In genomic region chr6:71287038-71287437, GRCh38 we compare ENCODE assay signal across 8 cellular contexts. TPM values are rescaled to one million over a fixed set of nuclear protein-coding genes. Genes with fewer than 3 reads are reported as not detected.
A peak's percentile ranks its signal among the peaks of the same experiment; 100 is the strongest.
DNase-seq lines count a peak whose midpoint lies in the region; ATAC-seq lines count a peak whose summit lies in the region.

No MANE protein-coding gene starts in this region.

- no peak overlapping the region for H2AFZ ChIP-seq in Karpas-422 (ENCODE audit: low read length)

- H4K20me1 ChIP-seq in Karpas-422 (ENCODE audit: insufficient read depth, low read depth, low read length), result peaks cover 8% of the 10 kb centered on the region; the same call in 1 of the 2 replicates

- H3K36me3 ChIP-seq in Karpas-422 (ENCODE audit: insufficient read depth, low read length), result peaks cover 4% of the 10 kb centered on the region; the same call in 1 of the 2 replicates
- no peaks in the 10 kb centered on the region for H3K36me3 ChIP-seq in adipocyte (ENCODE audit: control insufficient read depth, insufficient read depth, low read length, severe bottlenecking)
- no peaks in the 10 kb centered on the region for H3K36me3 ChIP-seq in mucosa of rectum (ENCODE audit: control insufficient read depth in 2 of 2, insufficient read depth in 2 of 2, low read length in 2 of 2)

- no peaks in the 10 kb centered on the region for H3K9me2 ChIP-seq in Karpas-422 (replicated peaks; ENCODE audit: insufficient read depth, low read length)

- no peak for ATAC-seq in HG03095 (IDR thresholded peaks at IDR 0.05; ENCODE audit: unreplicated experiment)

- H3K27ac ChIP-seq in Karpas-422 (ENCODE audit: low read length) (peak overlapping the region; percentile 99), mucosa of rectum (ENCODE audit: low read depth in 2 of 2, low read length in 2 of 2) (peak overlapping the region; percentile 82 to 89)

- H3K4me3 ChIP-seq in Karpas-422 (ENCODE audit: low read length) (peak overlapping the region; percentile 72), adipocyte (ENCODE audit: low read length) (peak overlapping the region; percentile 87), mucosa of rectum (ENCODE audit: low read length in 2 of 2) (peak overlapping the region in 1 of 2 donors; percentile 41)

- H3K9me3 ChIP-seq in Karpas-422 (ENCODE audit: low read length) (no peaks in the 10 kb centered on the region), adipocyte (ENCODE audit: control insufficient read depth, low read length) (no peaks in the 10 kb centered on the region), mucosa of rectum (ENCODE audit: control insufficient read depth in 2 of 2, low read length in 2 of 2) (no peaks in the 10 kb centered on the region)

- H3K4me2 ChIP-seq in Karpas-422 (ENCODE audit: low read depth, low read length, poor library complexity, severe bottlenecking), result peak overlapping the region; percentile 91

- H3K4me1 ChIP-seq in Karpas-422 (ENCODE audit: low read length), result peaks cover 67% of the 10 kb centered on the region
- peaks cover 42% of the 10 kb centered on the region for H3K4me1 ChIP-seq in adipocyte (ENCODE audit: control insufficient read depth, insufficient read depth, low read length)
- peaks cover 7% of the 10 kb centered on the region in 2 donors for H3K4me1 ChIP-seq in mucosa of rectum (ENCODE audit: control insufficient read depth in 2 of 2, insufficient read depth in 2 of 2, low read length in 2 of 2)

- intact Hi-C loops in posterior cingulate gyrus (cut with DNase I), result no loop called here

- no peaks in the 10 kb centered on the region for H3K27me3 ChIP-seq in Karpas-422 (ENCODE audit: low read length)
- H3K27me3 ChIP-seq in adipocyte (replicated peaks; ENCODE audit: control insufficient read depth, insufficient read depth, low read length), result no peaks in the 10 kb centered on the region
- no peaks in the 10 kb centered on the region for H3K27me3 ChIP-seq in mucosa of rectum (ENCODE audit: control insufficient read depth in 2 of 2, insufficient read depth in 2 of 2, low read length in 2 of 2)

- peaks cover 30% of the 10 kb centered on the region for H3K79me2 ChIP-seq in Karpas-422 (ENCODE audit: low read length)

- peak; percentile 57 for DNase-seq in AG08395 (ENCODE audit: low spot score)
- DNase-seq in Karpas-422, result peak; percentile 80
- DNase-seq in adipocyte (ENCODE audit: low read depth), result peak; percentile 44
- no peak for DNase-seq in NCI-H345 (lab: John Stamatoyannopoulos, UW)
- DNase-seq in posterior cingulate gyrus, result no peak
- DNase-seq in H4 (ENCODE audit: low spot score), result no peak

- H3K9ac ChIP-seq in Karpas-422 (ENCODE audit: low read length) (peak overlapping the region; percentile 87), adipocyte (ENCODE audit: low read length) (no peak overlapping the region), mucosa of rectum (ENCODE audit: low read depth in 1 of 2, low read length in 2 of 2) (no peak overlapping the region)

RNA-seq across cellular contexts. Expression of gene OGFRL1, which starts 1.6 kb away (rescaled TPM):
- total RNA-seq in Karpas-422 (2014; rRNA removed; shearing (Covaris generic); ENCODE audit: low replicate concordance), result 31.0 and 59.9 TPM in 2 replicates
- 3.2 and 5.1 TPM in 2 replicates for total RNA-seq in H4 (2014; rRNA removed; shearing (Covaris generic))

Comparison
In these comparisons a context has a peak if more than half of its experiments do, and no peak if none do; other contexts are left out.
1. DNase-seq: peak in AG08395 (single experiment), Karpas-422 (single experiment) and adipocyte (single experiment); none in NCI-H345 (single experiment), posterior cingulate gyrus (0 of 10) and H4 (single experiment).